10 cellular contexts compared by ENCODE assay signal in the genomic region with DNA sequence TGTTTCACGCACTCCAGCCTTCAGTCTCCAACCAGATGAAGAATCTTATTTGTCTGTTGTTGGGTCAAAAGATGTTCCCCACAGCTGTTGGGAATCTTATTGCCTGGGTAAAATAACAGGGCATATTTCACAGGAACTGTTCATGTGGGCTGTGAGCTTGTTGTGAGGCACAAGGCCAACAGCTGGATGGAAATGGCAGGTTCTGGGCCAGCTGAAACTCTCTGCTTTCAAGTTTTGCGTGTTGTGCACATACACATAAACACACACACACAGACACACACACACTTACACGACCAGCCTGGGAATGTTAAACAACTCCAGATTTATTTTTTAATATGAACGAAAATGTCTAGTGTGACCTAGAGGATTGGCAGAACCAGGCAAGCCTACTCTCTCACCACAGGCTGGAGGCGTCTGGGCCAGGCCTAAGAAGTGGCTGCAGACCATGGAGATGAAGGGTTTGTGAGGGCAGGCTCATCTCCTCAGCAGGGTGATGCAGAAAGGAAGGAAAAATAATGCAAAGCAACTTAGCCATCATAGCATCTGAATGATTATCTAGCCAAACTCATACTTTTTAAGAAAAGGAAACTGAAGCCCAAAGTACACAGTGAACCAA.
DNase-seq lines count a peak whose midpoint lies in the region; ATAC-seq and TF ChIP-seq lines count a peak whose summit lies in the region.
"Had no signal": no experiment of that assay in that cellular context is flagged by ENCODE, and none has a peak within 500 bp of the region (broad histone marks: within the 10 kb centered on the region; RNA-seq: fewer than 3 reads in every experiment).

No MANE protein-coding gene starts in this region.

- H3K9me3 ChIP-seq in SJCRH30 (replicated peaks) (no peaks in the 10 kb centered on the region), neuron (ENCODE audit: low read length) (no peaks in the 10 kb centered on the region), transverse colon (no peaks in the 10 kb centered on the region)
- no peaks in the 10 kb centered on the region for H3K9me3 ChIP-seq in CD8-positive, alpha-beta T cell (ENCODE audit: low read length)
- H3K9me3 ChIP-seq: neutrophil had no signal

- peaks cover 2% of the 10 kb centered on the region for H3K4me1 Mint-ChIP-seq in CD8-positive, alpha-beta T cell (ENCODE audit: low read depth)
- peaks cover 11% of the 10 kb centered on the region for H3K4me1 Mint-ChIP-seq in stimulated activated naive CD8-positive, alpha-beta T cell treated with anti-CD3 and anti-CD28 coated beads, Interleukin-15, amount 100 ng/mL, for 72 hours

- CTCF ChIA-PET in CD8-positive, alpha-beta T cell (lab: Charles Lee) = no interaction called here

- H2AFZ ChIP-seq in neuron (ENCODE audit: low read depth, low read length) = peak overlapping the region; percentile 20

- H3K27me3 ChIP-seq in SJCRH30 (no peaks in the 10 kb centered on the region), neuron (ENCODE audit: insufficient read depth, low read length) (no peaks in the 10 kb centered on the region), transverse colon (no peaks in the 10 kb centered on the region)
- H3K27me3 ChIP-seq in CD8-positive, alpha-beta T cell (ENCODE audit: insufficient read depth, low read length) = no peaks in the 10 kb centered on the region
- H3K27me3 ChIP-seq: neutrophil had no signal

- H3K27me3 Mint-ChIP-seq in CD8-positive, alpha-beta T cell (ENCODE audit: low read depth) = no peaks in the 10 kb centered on the region
- no peaks in the 10 kb centered on the region for H3K27me3 Mint-ChIP-seq in stimulated activated naive CD8-positive, alpha-beta T cell treated with anti-CD3 and anti-CD28 coated beads, Interleukin-15, amount 100 ng/mL, for 72 hours

- H3K27ac Mint-ChIP-seq in CD8-positive, alpha-beta T cell = no peak overlapping the region
- no peak overlapping the region for H3K27ac Mint-ChIP-seq in stimulated activated naive CD8-positive, alpha-beta T cell treated with anti-CD3 and anti-CD28 coated beads, Interleukin-15, amount 100 ng/mL, for 72 hours
- H3K27ac Mint-ChIP-seq: T-helper 1 cell treated with Interleukin-12 subunit alpha and Interleukin-12 subunit beta and Interleukin-4 antibody, amounts not matched to agents 30 μg/mL and 1 μg/mL, for 36 hours had no signal

- ATAC-seq in GM19455 (IDR thresholded peaks at IDR 0.05; ENCODE audit: unreplicated experiment) = no peak
- no peak for ATAC-seq in CD8-positive, alpha-beta T cell
- ATAC-seq in stimulated activated naive CD8-positive, alpha-beta T cell treated with anti-CD3 and anti-CD28 coated beads, Interleukin-15, amount 100 ng/mL, for 72 hours = no peak

- POLR2A ChIA-PET in CD8-positive, alpha-beta T cell (lab: Charles Lee) = no interaction called here

- 65 to 79% methylated on average over 4 to 5 of the region's 5 CpGs for WGBS in transverse colon (ENCODE audit: low coverage in 1 of 2), 2 donors

- intact Hi-C loops in transverse colon (cut with DNase I; ENCODE audit: low total_unique reads) = no loop called here
- intact Hi-C loops in CD8-positive, alpha-beta T cell (cut with DNase I, micrococcal nuclease) = no loop called here

- no peak for TF ChIP-seq POLR2A in transverse colon (IDR thresholded peaks at IDR 0.05)

- H3K4me3 ChIP-seq in SJCRH30 = peak overlapping the region; percentile 31
- no peak overlapping the region for H3K4me3 ChIP-seq in neuron (ENCODE audit: low read length)
- no peak overlapping the region for H3K4me3 ChIP-seq in transverse colon
- H3K4me3 ChIP-seq in CD8-positive, alpha-beta T cell (ENCODE audit: low read depth, low read length) = no peak overlapping the region

- DNase-seq in SJCRH30 = peak in 1 of 2 experiments; percentile 38
- peak; percentile 18 for DNase-seq in fibroblast of the conjunctiva (ENCODE audit: low read depth)
- no peak for DNase-seq in transverse colon
- no peak for DNase-seq in CD8-positive, alpha-beta T cell
- DNase-seq in stimulated activated naive CD8-positive, alpha-beta T cell treated with anti-CD3 and anti-CD28 coated beads, Interleukin-15, amount 100 ng/mL, for 72 hours = no peak
- DNase-seq: activated CD4-positive, alpha-beta T cell treated with anti-CD3 and anti-CD28 coated beads for 48 hours had no signal

- peaks cover 22% of the 10 kb centered on the region for H3K4me1 ChIP-seq in SJCRH30
- H3K4me1 ChIP-seq in neuron (ENCODE audit: insufficient read depth, low read length) = peaks cover 8% of the 10 kb centered on the region
- peaks cover 0 to 13% (median 3%) of the 10 kb centered on the region in 4 donors for H3K4me1 ChIP-seq in transverse colon
- H3K4me1 ChIP-seq in CD8-positive, alpha-beta T cell (ENCODE audit: insufficient read depth, low read length) = no peaks in the 10 kb centered on the region

- no peaks in the 10 kb centered on the region for H3K36me3 Mint-ChIP-seq in CD8-positive, alpha-beta T cell

- no peaks in the 10 kb centered on the region for H3K9me3 Mint-ChIP-seq in CD8-positive, alpha-beta T cell
- no peaks in the 10 kb centered on the region for H3K9me3 Mint-ChIP-seq in stimulated activated naive CD8-positive, alpha-beta T cell treated with anti-CD3 and anti-CD28 coated beads, Interleukin-15, amount 100 ng/mL, for 72 hours
- H3K9me3 Mint-ChIP-seq: T-helper 1 cell treated with Interleukin-12 subunit alpha and Interleukin-12 subunit beta and Interleukin-4 antibody, amounts not matched to agents 30 μg/mL and 1 μg/mL, for 36 hours had no signal

- no peak for TF ChIP-seq CTCF in transverse colon (IDR thresholded peaks at IDR 0.05)
- no peak for TF ChIP-seq CTCF in CD8-positive, alpha-beta T cell (IDR thresholded peaks at IDR 0.05)

- H3K36me3 ChIP-seq in SJCRH30 (no peaks in the 10 kb centered on the region), neuron (ENCODE audit: insufficient read depth, low read length) (no peaks in the 10 kb centered on the region), transverse colon (no peaks in the 10 kb centered on the region)
- no peaks in the 10 kb centered on the region for H3K36me3 ChIP-seq in CD8-positive, alpha-beta T cell (ENCODE audit: insufficient read depth, low read length)
- H3K36me3 ChIP-seq: neutrophil had no signal

- in situ Hi-C loops in transverse colon (cut with MboI; ENCODE audit: low pct_ligation_motif_present in 1 of 4, low pct_unique_long_range_greater_than_20kb in 1 of 4, low sequenced_read_pairs in 3 of 4) = no loop called here

- H3K27ac ChIP-seq in SJCRH30 (peak overlapping the region; percentile 30), transverse colon (peak overlapping the region; percentile 8 to 63 (median 44))
- H3K27ac ChIP-seq in CD8-positive, alpha-beta T cell (ENCODE audit: low read depth, low read length) = no peak overlapping the region
- H3K27ac ChIP-seq: neutrophil had no signal

- TF ChIP-seq EP300 in transverse colon (IDR thresholded peaks at IDR 0.05; ENCODE audit: low read depth) = no peak

- H3K4me3 Mint-ChIP-seq in CD8-positive, alpha-beta T cell = no peak overlapping the region
- no peak overlapping the region for H3K4me3 Mint-ChIP-seq in stimulated activated naive CD8-positive, alpha-beta T cell treated with anti-CD3 and anti-CD28 coated beads, Interleukin-15, amount 100 ng/mL, for 72 hours
